Comparison of ENCODE assay signal across 2 cellular contexts in genomic region chr6:7101290-7101689, GRCh38.
TF ChIP-seq lines count a peak whose summit lies in the region.

No MANE protein-coding gene starts in this region.

TF ChIP-seq in IMR-90, 13 proteins besides CTCF, POLR2A, EP300 and RAD21:
- TF ChIP-seq BHLHE40 (IDR thresholded peaks at IDR 0.05; ENCODE audit: low read depth, low read length) (no peak), SMC3 (IDR thresholded peaks at IDR 0.05; ENCODE audit: low read depth, low read length) (no peak), MXI1 (IDR thresholded peaks at IDR 0.05; ENCODE audit: borderline replicate concordance, low read depth, low read length) (no peak), ELK1 (IDR thresholded peaks at IDR 0.05; ENCODE audit: borderline replicate concordance, low read depth, low read length) (no peak), RCOR1 (IDR thresholded peaks at IDR 0.05; ENCODE audit: insufficient replicate concordance, low read length) (no peak), MAZ (IDR thresholded peaks at IDR 0.05; ENCODE audit: borderline replicate concordance, low read depth, low read length) (no peak), CEBPB (IDR thresholded peaks at IDR 0.05; ENCODE audit: low read depth, low read length) (no peak), USF2 (IDR thresholded peaks at IDR 0.05; ENCODE audit: low read depth, low read length) (no peak)

TF ChIP-seq in H1, 55 proteins besides CTCF, POLR2A, EP300 and RAD21:
- TF ChIP-seq JUN (IDR thresholded peaks at IDR 0.05; ENCODE audit: low read depth, low read length) (no peak), SIN3A (conservative IDR thresholded peaks at IDR 0.05 in 1 of 2, IDR thresholded peaks at IDR 0.05 in 1 of 2; ENCODE audit: low read depth in 1 of 2, low read length in 2 of 2) (no peak), TCF12 (IDR thresholded peaks at IDR 0.05; ENCODE audit: low read depth, low read length) (no peak), BCL11A (IDR thresholded peaks at IDR 0.05; ENCODE audit: low read depth in 2 of 2, low read length in 2 of 2) (no peak), RFX5 (IDR thresholded peaks at IDR 0.05; ENCODE audit: borderline replicate concordance, low read depth, low read length) (no peak), TAF7 (optimal IDR thresholded peaks at IDR 0.05; ENCODE audit: borderline replicate concordance, low read depth, low read length) (no peak), CBX8 (IDR thresholded peaks at IDR 0.05; ENCODE audit: borderline replicate concordance, low read depth, low read length) (no peak), SAP30 (IDR thresholded peaks at IDR 0.05; ENCODE audit: insufficient read depth, insufficient replicate concordance, low read length) (no peak)
